1 cellular context compared by ENCODE assay signal in the genomic region with DNA sequence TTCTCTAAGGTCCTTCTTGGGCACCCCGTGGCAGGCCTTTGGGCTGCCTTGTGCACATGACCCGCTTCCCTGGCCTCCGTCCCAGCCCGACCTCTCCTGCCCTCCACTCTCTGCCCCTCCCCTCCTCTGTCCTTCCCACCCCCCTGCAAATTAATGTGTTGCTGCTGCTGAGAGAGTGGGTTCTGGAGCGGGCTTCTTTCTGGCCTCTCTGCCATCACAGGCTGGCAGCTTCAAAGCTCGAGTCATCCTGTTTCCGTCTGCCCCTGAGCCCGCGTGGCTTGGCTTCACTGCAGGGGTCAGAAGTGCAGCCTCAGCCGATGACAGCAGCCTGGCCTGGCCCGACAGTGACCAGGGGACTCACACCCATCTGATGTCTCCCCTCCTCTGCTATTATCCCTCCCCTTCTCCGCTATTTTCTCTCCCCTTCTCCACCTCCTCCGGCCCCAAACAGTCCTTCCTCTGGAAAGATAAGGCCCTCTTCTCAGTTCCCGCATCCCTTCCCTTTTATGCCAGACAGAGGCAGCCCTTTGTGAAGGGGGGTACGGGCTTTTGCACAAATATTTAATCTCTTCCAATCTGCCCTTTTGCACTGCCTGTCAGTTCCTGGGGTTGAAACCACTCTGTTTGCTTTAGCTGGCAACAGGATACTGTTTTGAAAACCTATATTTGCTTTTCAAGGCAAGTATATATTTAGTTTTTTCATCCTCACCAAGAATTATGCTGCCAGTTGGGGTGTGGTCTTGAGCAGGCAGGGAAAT.
TF ChIP-seq lines count a peak whose summit lies in the region.
"Not testable (repeated sequence)": the region's sequence is repeated elsewhere in the genome, so short reads cannot be mapped to it uniquely, and the experiment has no call there.

No MANE protein-coding gene starts in this region.

TF ChIP-seq in K562, 482 proteins besides CTCF, POLR2A, EP300 and RAD21:
- not testable (repeated sequence) for TF ChIP-seq NR2C2 (CRISPR knock-in tag; IDR thresholded peaks at IDR 0.05)
- TF ChIP-seq NR2C2 (tag; IDR thresholded peaks at IDR 0.05) (peak; percentile 53), MGA (IDR thresholded peaks at IDR 0.05) (peak; percentile 17; the same call in 1 of the 2 replicates), VEZF1 (CRISPR knock-in tag; IDR thresholded peaks at IDR 0.05) (peak; percentile 52), FOXA3 (CRISPR knock-in tag; conservative IDR thresholded peaks at IDR 0.05 in 1 of 2, IDR thresholded peaks at IDR 0.05 in 1 of 2) (0 out of 4 replicates have a peak, but pooled peaks of 1 of the 2 experiments have one; percentile 13)
